ENCODE assay signal across 32 cellular contexts in genomic region chr15:85155360-85155759, GRCh38.
"Had no signal": no experiment of that assay in that cellular context is flagged by ENCODE, and none has a peak within 500 bp of the region (broad histone marks: within the 10 kb centered on the region; RNA-seq: fewer than 3 reads in every experiment).

No MANE protein-coding gene starts in this region.

- H3K9me3 ChIP-seq: left lung, lower lobe of right lung, pancreas, prostate gland, sigmoid colon, stomach, testis, thyroid gland, transverse colon, upper lobe of right lung had no signal

- H3K9me3 Mint-ChIP-seq: immature natural killer cell, neural progenitor cell had no signal

- H3K4me3 ChIP-seq: left lung, lower lobe of right lung, neural progenitor cell, pancreas, prostate gland, sigmoid colon, spleen, stomach, testis, thyroid gland, transverse colon, upper lobe of right lung had no signal

- H2AFZ ChIP-seq: neural progenitor cell had no signal

- ATAC-seq: left colon; left lung; lower lobe of right lung; natural killer cell; pancreas; right cardiac atrium; stimulated activated memory B cell treated with anti-CD40 and anti-IgM and Interleukin-4, amounts not matched to agents 10 μg/mL and 1 μg/mL and 100 μg/mL, for 72 hours; upper lobe of right lung had no signal

- H3K27ac ChIP-seq: left lung, lower lobe of right lung, neural progenitor cell, pancreas, prostate gland, sigmoid colon, spleen, stomach, testis, thyroid gland, transverse colon, upper lobe of right lung had no signal

- FAIRE-seq: islet of Langerhans, kidney, pancreas, small intestine, urothelium cell line had no signal

- H3K4me2 ChIP-seq: neural progenitor cell had no signal

- H3K36me3 ChIP-seq: left lung, lower lobe of right lung, neural progenitor cell, pancreas, prostate gland, sigmoid colon, spleen, stomach, thyroid gland, transverse colon, upper lobe of right lung had no signal

- H3K36me3 Mint-ChIP-seq: immature natural killer cell; naive B cell; natural killer cell; neural progenitor cell; stimulated activated memory B cell treated with anti-CD40 and anti-IgM and Interleukin-4, amounts not matched to agents 10 μg/mL and 1 μg/mL and 100 μg/mL, for 72 hours had no signal

- H3K4me1 Mint-ChIP-seq: naive B cell; natural killer cell; stimulated activated memory B cell treated with anti-CD40 and anti-IgM and Interleukin-4, amounts not matched to agents 10 μg/mL and 1 μg/mL and 100 μg/mL, for 72 hours had no signal

- DNase-seq: hypothalamus; immature natural killer cell; kidney; left colon; left lung; lower lobe of right lung; mesendoderm; naive B cell; natural killer cell; nephron progenitor cell; pancreas; posterior cingulate gyrus; retina; right cardiac atrium; sigmoid colon; small intestine; spleen; stimulated activated CD4-positive, alpha-beta T cell treated with anti-CD3 and anti-CD28 coated beads, Interleukin-2, amount 100 ng/mL, for 48 hours; stimulated activated CD4-positive, alpha-beta T cell treated with anti-CD3 and anti-CD28 coated beads, Interleukin-4, amount 100 ng/mL, for 4 hours; stimulated activated CD8-positive, alpha-beta memory T cell treated with anti-CD3 and anti-CD28 coated beads, Interleukin-4, amount 100 ng/mL, for 48 hours; stimulated activated naive CD4-positive, alpha-beta T cell treated with Interleukin-2 at 50 U/mL for 16 hours; stomach; testis; thyroid gland; transverse colon; upper lobe of right lung had no signal

- H3K27me3 ChIP-seq: left lung, neural progenitor cell, pancreas, sigmoid colon, spleen, stomach, testis, thyroid gland, transverse colon, upper lobe of right lung had no signal

- H3K4me1 ChIP-seq: left lung, lower lobe of right lung, pancreas, prostate gland, sigmoid colon, spleen, stomach, testis, thyroid gland, transverse colon, upper lobe of right lung had no signal

- H3K9ac ChIP-seq: neural progenitor cell had no signal

- H3K4me3 Mint-ChIP-seq: immature natural killer cell; mesothelial cell of epicardium; naive B cell; natural killer cell; nephron progenitor cell; neural progenitor cell; stimulated activated memory B cell treated with anti-CD40 and anti-IgM and Interleukin-4, amounts not matched to agents 10 μg/mL and 1 μg/mL and 100 μg/mL, for 72 hours had no signal

- H3K27ac Mint-ChIP-seq: immature natural killer cell; mesothelial cell of epicardium; naive B cell; natural killer cell; nephron progenitor cell; neural progenitor cell; stimulated activated memory B cell treated with anti-CD40 and anti-IgM and Interleukin-4, amounts not matched to agents 10 μg/mL and 1 μg/mL and 100 μg/mL, for 72 hours had no signal
